9 cellular contexts compared by ENCODE assay signal in genomic region chr19:1862068-1862423, GRCh38. TPM values are rescaled to one million over a fixed set of nuclear protein-coding genes. Genes with fewer than 3 reads are reported as not detected.
A peak's percentile ranks its signal among the peaks of the same experiment; 100 is the strongest.
DNase-seq lines count a peak whose midpoint lies in the region; TF ChIP-seq lines count a peak whose summit lies in the region.
"Had no signal": no experiment of that assay in that cellular context is flagged by ENCODE, and none has a peak within 500 bp of the region (broad histone marks: within the 10 kb centered on the region; RNA-seq: fewer than 3 reads in every experiment).

No MANE protein-coding gene starts in this region.

- TF ChIP-seq CTCF in GM06990 (IDR thresholded peaks at IDR 0.05; ENCODE audit: insufficient read depth, low read length, poor library complexity, severe bottlenecking) (no peak), esophagus squamous epithelium (IDR thresholded peaks at IDR 0.05) (peak in 2 of 6 experiments; percentile 6 to 31)

- peak overlapping the region; percentile 68 for H3K9ac ChIP-seq in rectal smooth muscle tissue (ENCODE audit: low read length)

- peak overlapping the region; percentile 70 for H3K4me3 ChIP-seq in GM06990 (replicated peaks; ENCODE audit: low read depth, low read length)
- peak overlapping the region; percentile 73 to 87 (median 82) for H3K4me3 ChIP-seq in esophagus squamous epithelium
- H3K4me3 ChIP-seq in rectal smooth muscle tissue (ENCODE audit: low read length) = peak overlapping the region; percentile 71

- H3K27ac ChIP-seq in esophagus squamous epithelium (peak overlapping the region; percentile 77 to 97 (median 96)), rectal smooth muscle tissue (ENCODE audit: low read depth, low read length) (peak overlapping the region; percentile 45)

- intact Hi-C loops in esophagus squamous epithelium (cut with DNase I) = no loop called here
- intact Hi-C loops in posterior vena cava (cut with DNase I) = no loop called here

- H3K27me3 ChIP-seq in GM06990 (replicated peaks; ENCODE audit: control insufficient read depth, insufficient read depth, low read length) (no peaks in the 10 kb centered on the region), esophagus squamous epithelium (no peaks in the 10 kb centered on the region), rectal smooth muscle tissue (ENCODE audit: control insufficient read depth, insufficient read depth, low read length) (no peaks in the 10 kb centered on the region)
- H3K27me3 ChIP-seq: body of pancreas had no signal

- CTCF ChIA-PET in HEK293T (lab: Yijun Ruan, JAX) = no interaction called here

- no peaks in the 10 kb centered on the region for H3K36me3 ChIP-seq in GM06990 (ENCODE audit: control insufficient read depth, insufficient read depth, low read length)
- peaks cover 0 to 3% (median 0%) of the 10 kb centered on the region in 3 donors for H3K36me3 ChIP-seq in esophagus squamous epithelium
- no peaks in the 10 kb centered on the region for H3K36me3 ChIP-seq in rectal smooth muscle tissue (ENCODE audit: control insufficient read depth, insufficient read depth, low read length)

- no peak for DNase-seq in GM06990 (ENCODE audit: extremely low read depth, insufficient read length)
- no peak for DNase-seq in esophagus squamous epithelium (lab: John Stamatoyannopoulos, UW)
- no peak for DNase-seq in posterior vena cava (ENCODE audit: low spot score)
- no peak for DNase-seq in inferior parietal cortex (ENCODE audit: extremely low spot score)
- DNase-seq in T1000 (lab: John Stamatoyannopoulos, UW) = no peak
- DNase-seq in HEK293T (ENCODE audit: extremely low spot score) = no peak

- H3K4me1 ChIP-seq in esophagus squamous epithelium (peaks cover 54 to 70% (median 55%) of the 10 kb centered on the region in 3 donors), rectal smooth muscle tissue (ENCODE audit: control insufficient read depth, insufficient read depth, low read length) (peaks cover 9% of the 10 kb centered on the region)

- H3K9me3 ChIP-seq in esophagus squamous epithelium = no peaks in the 10 kb centered on the region
- H3K9me3 ChIP-seq: body of pancreas had no signal

- TF ChIP-seq POLR2A in esophagus squamous epithelium (IDR thresholded peaks at IDR 0.05) = no peak

- 0% methylated on average over 1 to 3 of the region's 21 CpGs for WGBS in esophagus squamous epithelium, 2 donors

- POLR2A ChIA-PET in HEK293T (lab: Yijun Ruan, JAX) = no interaction called here

TF ChIP-seq in PFSK-1, 5 proteins besides CTCF, POLR2A, EP300 and RAD21:
- no peak for TF ChIP-seq REST (IDR thresholded peaks at IDR 0.05; ENCODE audit: insufficient read depth in 1 of 2, low read depth in 2 of 2, low read length in 2 of 2)
- no peak for TF ChIP-seq TAF1 (IDR thresholded peaks at IDR 0.05; ENCODE audit: borderline replicate concordance, insufficient read depth, low read length)
- no peak for TF ChIP-seq FOXP2 (optimal IDR thresholded peaks at IDR 0.05; ENCODE audit: borderline replicate concordance, extremely low read depth, extremely low read length, insufficient read depth)
- TF ChIP-seq POLR2AphosphoS5 (IDR thresholded peaks at IDR 0.05; ENCODE audit: low read depth, low read length) = no peak
- peak; percentile 11; the same call in 1 of the 2 replicates for TF ChIP-seq SIN3A (IDR thresholded peaks at IDR 0.05; ENCODE audit: borderline replicate concordance, insufficient read depth, low read length)

TF ChIP-seq in HEK293T, 16 proteins besides CTCF, POLR2A, EP300 and RAD21:
- TF ChIP-seq FOXA1 (IDR thresholded peaks at IDR 0.05) (no peak), FOXM1 (IDR thresholded peaks at IDR 0.05; ENCODE audit: borderline replicate concordance) (no peak), SP1 (IDR thresholded peaks at IDR 0.05) (no peak)

RNA-seq across cellular contexts. Expression of gene KLF16, which starts 1.3 kb away (rescaled TPM):
- 74.6 TPM for polyA plus RNA-seq in PFSK-1 (2012; ENCODE audit: insufficient read length, low read depth)
- 10 to 100 TPM in 1 of 4 donors, 1 to 10 TPM in 3; 8.3 to 13.5 (median 9.1) TPM for total RNA-seq in esophagus squamous epithelium
- total RNA-seq in posterior vena cava = 10 to 100 TPM in 1 of 2 donors, 1 to 10 TPM in 1; 9.4 to 16.2 TPM

RNA-seq across cellular contexts. Expression of gene REXO1, which starts 13.8 kb away (rescaled TPM):
- polyA plus RNA-seq in PFSK-1 (2012; ENCODE audit: insufficient read length, low read depth) = 155 TPM
- total RNA-seq in esophagus squamous epithelium = 10 to 100 TPM in 3 of 4 donors, 1 to 10 TPM in 1; 7.5 to 16.4 (median 15.4) TPM
- 10 to 100 TPM; 22.8 to 27.4 TPM for total RNA-seq in posterior vena cava

RNA-seq across cellular contexts. Expression of gene ABHD17A, which starts 23.2 kb away (rescaled TPM):
- polyA plus RNA-seq in PFSK-1 (2012; ENCODE audit: insufficient read length, low read depth) = 102 TPM
- 10 to 100 TPM; 78.4 to 91.7 (median 82.9) TPM for total RNA-seq in esophagus squamous epithelium
- 10 to 100 TPM; 49.9 to 51.4 TPM for total RNA-seq in posterior vena cava

RNA-seq across cellular contexts. Expression of gene ADAT3, which starts 43.2 kb away (rescaled TPM):
- polyA plus RNA-seq in PFSK-1 (2012; ENCODE audit: insufficient read length, low read depth) = 13.8 TPM
- total RNA-seq in esophagus squamous epithelium (10 to 100 TPM in 2 of 4 donors, 1 to 10 TPM in 2; 4.7 to 20.4 (median 11.1) TPM), posterior vena cava (1 to 10 TPM; 3.0 to 3.6 TPM)

RNA-seq across cellular contexts. Expression of gene SCAMP4, which starts 43.2 kb away (rescaled TPM):
- 81.1 TPM for polyA plus RNA-seq in PFSK-1 (2012; ENCODE audit: insufficient read length, low read depth)
- total RNA-seq in esophagus squamous epithelium (100 to 1,000 TPM in 1 of 4 donors, 10 to 100 TPM in 3; 49.8 to 144 (median 83.9) TPM), posterior vena cava (10 to 100 TPM; 35.6 to 36.6 TPM)
